ENCODE assay signal across 23 cellular contexts in genomic region chr2:172040311-172040710, GRCh38.
"Had no signal": no experiment of that assay in that cellular context is flagged by ENCODE, and none has a peak within 500 bp of the region (broad histone marks: within the 10 kb centered on the region; RNA-seq: fewer than 3 reads in every experiment).

No MANE protein-coding gene starts in this region.

- H3K27ac Mint-ChIP-seq: IgD-negative memory B cell; T-cell; T-helper 1 cell treated with Interleukin-12 subunit alpha and Interleukin-12 subunit beta and Interleukin-4 antibody, amounts not matched to agents 30 μg/mL and 1 μg/mL, for 36 hours had no signal

- H3K4me1 Mint-ChIP-seq: T-cell had no signal

- H3K9ac ChIP-seq: KMS-11, SK-N-SH had no signal

- H3K9me3 Mint-ChIP-seq: IgD-negative memory B cell; T-cell; T-helper 1 cell treated with Interleukin-12 subunit alpha and Interleukin-12 subunit beta and Interleukin-4 antibody, amounts not matched to agents 30 μg/mL and 1 μg/mL, for 36 hours had no signal

- H3K27ac ChIP-seq: KMS-11, SJSA1 had no signal

- ATAC-seq: Panc1, PC-3, Right ventricle myocardium inferior, T-cell had no signal

- H3K36me3 Mint-ChIP-seq: IgD-negative memory B cell, T-cell had no signal

- H3K9me3 ChIP-seq: SJSA1, SK-N-SH had no signal

- H3K4me3 Mint-ChIP-seq: IgD-negative memory B cell; T-cell; T-helper 1 cell treated with Interleukin-12 subunit alpha and Interleukin-12 subunit beta and Interleukin-4 antibody, amounts not matched to agents 30 μg/mL and 1 μg/mL, for 36 hours had no signal

- H3K27me3 ChIP-seq: SJSA1 had no signal

- H3K4me2 ChIP-seq: KMS-11, SK-N-SH had no signal

- H3K27me3 Mint-ChIP-seq: IgD-negative memory B cell, T-cell had no signal

- DNase-seq: Kasumi-1; MM.1S; NCI-H1092 treated with DMSO at 0.1 percent for 48 hours; NCI-H1436; NCI-H187 treated with DMSO at 0.1 percent for 48 hours; NCI-H2029 treated with DMSO at 0.1 percent for 48 hours; NCI-H2171 treated with DMSO at 0.1 percent for 48 hours; NCI-H524; NCI-H526 treated with DMSO at 0.1 percent for 48 hours; NCI-H774; NK-92 treated with Interleukin-12 subunit alpha and Interleukin-12 subunit beta, amount 100 ng/mL, for 24 hours; PC-3; SHP77 treated with DMSO at 0.1 percent for 48 hours; SK-N-SH; SW 1271; T-cell had no signal

- H3K4me3 ChIP-seq: K562, SJSA1 had no signal

- H3K36me3 ChIP-seq: SJSA1 had no signal
